ENCODE assay signal across 15 cellular contexts in genomic region chr10:71085689-71086438, GRCh38.
DNase-seq lines count a peak whose midpoint lies in the region; ATAC-seq and TF ChIP-seq lines count a peak whose summit lies in the region.
"Had no signal": no experiment of that assay in that cellular context is flagged by ENCODE, and none has a peak within 500 bp of the region (broad histone marks: within the 10 kb centered on the region; RNA-seq: fewer than 3 reads in every experiment).

No MANE protein-coding gene starts in this region.

- WGBS in lower leg skin, 2 donors = 65 to 70% methylated on average over 18 of the region's 18 CpGs

- POLR2A ChIA-PET in WTC11 (lab: Charles Lee) = no interaction called here
- POLR2A ChIA-PET in A673 (lab: Charles Lee; ENCODE audit: low non-redundant PET) = no interaction called here

- no peak for TF ChIP-seq POLR2A in lower leg skin (IDR thresholded peaks at IDR 0.05)
- TF ChIP-seq POLR2A in vagina (IDR thresholded peaks at IDR 0.05) = no peak

- DNase-seq in left ventricle myocardium superior (peak; percentile 5), left ventricle myocardium inferior (no peak), WTC11 (ENCODE audit: low spot score) (peak; percentile 17), lower leg skin (ENCODE audit: low spot score in 2 of 2) (peak; percentile 8 to 72), vagina (ENCODE audit: extremely low spot score in 2 of 2) (peak; percentile 69 to 72), A673 (ENCODE audit: low spot score) (no peak), SKM-1 (lab: John Stamatoyannopoulos, UW; ENCODE audit: unreplicated experiment) (no peak)
- no peak for DNase-seq in activated CD4-positive, CD25-positive, alpha-beta regulatory T cell (lab: John Stamatoyannopoulos, UW)
- DNase-seq: activated B cell treated with CpG ODN at 0.5 μM for 24 hours; activated T-cell treated with anti-CD3 and anti-CD28 coated beads, Interleukin-2, amount 50 U/mL, for 72 hours; BE2C; foreskin melanocyte; stimulated activated CD4-positive, alpha-beta T cell treated with anti-CD3 and anti-CD28 coated beads, Interleukin-1b, Interleukin-23, amount 100 ng/mL, for 48 hours had no signal

- no peaks in the 10 kb centered on the region; the same call in 1 of the 2 replicates for H3K4me1 Mint-ChIP-seq in WTC11
- H3K4me1 Mint-ChIP-seq: activated B cell treated with CpG ODN at 0.5 μM for 24 hours had no signal

- CTCF ChIA-PET in WTC11 (lab: Charles Lee) (interaction anchor here (0.9 kb wide), 1 partner anchor 137 kb away, joined by 3 read pairs; no protein-coding TSS in a partner anchor), A673 (lab: Charles Lee) (no interaction called here)

- intact Hi-C loops in left ventricle myocardium superior (cut with micrococcal nuclease) = no loop called here
- intact Hi-C loops in left ventricle myocardium inferior (cut with micrococcal nuclease) = no loop called here
- intact Hi-C loops in lower leg skin (cut with DNase I; ENCODE audit: low total_unique reads) = no loop called here
- intact Hi-C loops in vagina (cut with DNase I) = no loop called here
- intact Hi-C loops in A673 (cut with micrococcal nuclease; ENCODE audit: unreplicated experiment) = no loop called here

- H3K4me1 ChIP-seq in left ventricle myocardium inferior (no peaks in the 10 kb centered on the region), vagina (no peaks in the 10 kb centered on the region), A673 (ENCODE audit: insufficient read depth, low read length, poor library complexity, severe bottlenecking) (no peaks in the 10 kb centered on the region)
- H3K4me1 ChIP-seq: body of pancreas, psoas muscle had no signal

- no peak for ATAC-seq in left ventricle myocardium superior
- ATAC-seq in WTC11 = peak; percentile 80
- ATAC-seq: activated T-cell treated with anti-CD3 and anti-CD28 coated beads, Interleukin-2, amount 50 U/mL, for 72 hours; body of pancreas; psoas muscle had no signal

- H3K9me3 ChIP-seq in left ventricle myocardium inferior (replicated peaks) = no peaks in the 10 kb centered on the region
- no peaks in the 10 kb centered on the region for H3K9me3 ChIP-seq in vagina
- no peaks in the 10 kb centered on the region for H3K9me3 ChIP-seq in A673 (ENCODE audit: low read depth, low read length, poor library complexity, severe bottlenecking)
- H3K9me3 ChIP-seq: BE2C, body of pancreas, psoas muscle had no signal

- H3K36me3 ChIP-seq in left ventricle myocardium inferior = no peaks in the 10 kb centered on the region
- no peaks in the 10 kb centered on the region for H3K36me3 ChIP-seq in vagina
- no peaks in the 10 kb centered on the region for H3K36me3 ChIP-seq in A673 (ENCODE audit: insufficient read depth, low read length, poor library complexity, severe bottlenecking)
- H3K36me3 ChIP-seq: BE2C had no signal

- peaks cover 13% of the 10 kb centered on the region for H3K27me3 ChIP-seq in left ventricle myocardium inferior (ENCODE audit: low read depth)
- no peaks in the 10 kb centered on the region for H3K27me3 ChIP-seq in vagina
- H3K27me3 ChIP-seq in A673 (replicated peaks; ENCODE audit: insufficient read depth, low read depth, low read length, poor library complexity) = no peaks in the 10 kb centered on the region
- H3K27me3 ChIP-seq: BE2C, body of pancreas had no signal

- BruUV-seq in A673 (replicated peaks; lab: Mats Ljungman, UMichigan) = no TSS peak

- peaks cover 4% of the 10 kb centered on the region; the same call in 1 of the 2 replicates for H3K27me3 Mint-ChIP-seq in WTC11 (ENCODE audit: low read depth)

- no peaks in the 10 kb centered on the region for H3K36me3 Mint-ChIP-seq in WTC11

- TF ChIP-seq CTCF in left ventricle myocardium inferior (IDR thresholded peaks at IDR 0.05; ENCODE audit: borderline replicate concordance) (no peak), WTC11 (IDR thresholded peaks at IDR 0.05) (no peak), lower leg skin (IDR thresholded peaks at IDR 0.05) (no peak), vagina (IDR thresholded peaks at IDR 0.05) (no peak), A673 (conservative IDR thresholded peaks at IDR 0.05; ENCODE audit: low read depth, low read length) (no peak)

- H3K4me3 ChIP-seq in left ventricle myocardium inferior = no peak overlapping the region
- H3K4me3 ChIP-seq in lower leg skin (ENCODE audit: low read depth, poor library complexity, severe bottlenecking) = no peak overlapping the region
- H3K4me3 ChIP-seq in vagina = no peak overlapping the region
- H3K4me3 ChIP-seq in A673 (ENCODE audit: low read depth, low read length, poor library complexity, severe bottlenecking) = no peak overlapping the region
- H3K4me3 ChIP-seq: body of pancreas, psoas muscle had no signal

- peaks cover under 1% of the 10 kb centered on the region; the same call in 1 of the 2 replicates for H3K9me3 Mint-ChIP-seq in WTC11
- H3K9me3 Mint-ChIP-seq: activated B cell treated with CpG ODN at 0.5 μM for 24 hours; activated T-cell treated with anti-CD3 and anti-CD28 coated beads, Interleukin-2, amount 50 U/mL, for 72 hours had no signal

- H3K27ac ChIP-seq in left ventricle myocardium inferior (replicated peaks) (no peak overlapping the region), vagina (no peak overlapping the region), A673 (ENCODE audit: low read depth, low read length, poor library complexity, severe bottlenecking) (no peak overlapping the region)
- H3K27ac ChIP-seq: body of pancreas, psoas muscle had no signal

- no peak overlapping the region for H3K27ac Mint-ChIP-seq in WTC11
- H3K27ac Mint-ChIP-seq: activated B cell treated with CpG ODN at 0.5 μM for 24 hours; activated T-cell treated with anti-CD3 and anti-CD28 coated beads, Interleukin-2, amount 50 U/mL, for 72 hours had no signal

- H3K4me3 Mint-ChIP-seq in WTC11 = no peak overlapping the region
- H3K4me3 Mint-ChIP-seq: activated B cell treated with CpG ODN at 0.5 μM for 24 hours; activated T-cell treated with anti-CD3 and anti-CD28 coated beads, Interleukin-2, amount 50 U/mL, for 72 hours had no signal

TF ChIP-seq in WTC11, 78 proteins besides CTCF, POLR2A, EP300 and RAD21:
- TF ChIP-seq NR1H2 (CRISPR knock-in tag; IDR thresholded peaks at IDR 0.05) (no peak), JAZF1 (CRISPR knock-in tag; IDR thresholded peaks at IDR 0.05) (no peak), FOXP1 (CRISPR knock-in tag; IDR thresholded peaks at IDR 0.05; ENCODE audit: borderline replicate concordance) (0 out of 2 replicates have a peak, but pooled peaks have one; percentile 28), HMGA2 (CRISPR knock-in tag; IDR thresholded peaks at IDR 0.05) (no peak), OVOL2 (CRISPR knock-in tag; IDR thresholded peaks at IDR 0.05; ENCODE audit: borderline replicate concordance) (no peak), TCF7 (CRISPR knock-in tag; IDR thresholded peaks at IDR 0.05; ENCODE audit: low read depth) (no peak), EMX1 (CRISPR knock-in tag; IDR thresholded peaks at IDR 0.05) (no peak), ZNF281 (CRISPR knock-in tag; IDR thresholded peaks at IDR 0.05) (no peak), USF1 (CRISPR knock-in tag; IDR thresholded peaks at IDR 0.05) (peak; percentile 63; the same call in 1 of the 2 replicates), MAX (CRISPR knock-in tag; IDR thresholded peaks at IDR 0.05) (peak; percentile 22; the same call in 1 of the 2 replicates), USF2 (CRISPR knock-in tag; IDR thresholded peaks at IDR 0.05) (peak; percentile 62; the same call in 1 of the 2 replicates), SP1 (CRISPR knock-in tag; conservative IDR thresholded peaks at IDR 0.05) (peak; percentile 36; the same call in 1 of the 2 replicates)

Comparison
In these comparisons a context has a peak if more than half of its experiments do, and no peak if none do; other contexts are left out.
1. DNase-seq: peak in left ventricle myocardium superior (single experiment), WTC11 (single experiment), lower leg skin (2 of 2) and vagina (2 of 2); none in left ventricle myocardium inferior (single experiment), A673 (single experiment), activated CD4-positive, CD25-positive, alpha-beta regulatory T cell (0 of 4) and SKM-1 (single experiment).